In the genomic region with DNA sequence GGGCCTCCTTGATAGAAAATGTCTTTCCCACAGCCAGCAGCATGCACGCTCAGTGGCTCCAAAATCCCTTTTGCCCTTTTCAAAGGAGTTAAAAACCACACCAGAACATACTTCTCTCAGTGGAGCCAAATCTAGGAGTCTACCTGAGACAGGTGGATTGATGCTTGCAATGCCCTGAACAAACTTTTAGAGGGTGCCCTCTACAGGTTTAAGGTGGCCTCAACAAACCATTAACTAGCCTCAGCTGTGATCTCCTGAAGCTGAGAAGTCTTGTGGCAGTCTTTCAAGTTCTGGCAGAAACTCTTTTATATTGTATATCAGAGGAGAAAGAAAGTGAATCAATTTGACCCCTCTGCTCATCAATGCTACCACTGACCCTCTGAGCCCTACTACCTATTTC, we compare ENCODE assay signal across 10 cellular contexts.
DNase-seq lines count a peak whose midpoint lies in the region; ATAC-seq and TF ChIP-seq lines count a peak whose summit lies in the region.
"Had no signal": no experiment of that assay in that cellular context is flagged by ENCODE, and none has a peak within 500 bp of the region (broad histone marks: within the 10 kb centered on the region; RNA-seq: fewer than 3 reads in every experiment).

No MANE protein-coding gene starts in this region.

- H3K4me3 ChIP-seq in HFF-Myc (replicated peaks; ENCODE audit: low read depth, low read length) (no peak overlapping the region), upper lobe of left lung (no peak overlapping the region)
- H3K4me3 ChIP-seq: SJSA1 had no signal

- TF ChIP-seq CTCF in HFF-Myc (IDR thresholded peaks at IDR 0.05; ENCODE audit: low read depth, low read length, missing control alignments) = peak; percentile 26
- no peak for TF ChIP-seq CTCF in upper lobe of left lung (IDR thresholded peaks at IDR 0.05)

- ATAC-seq in HG03175 (IDR thresholded peaks at IDR 0.05; ENCODE audit: unreplicated experiment) = no peak
- ATAC-seq in HG03196 (IDR thresholded peaks at IDR 0.05; ENCODE audit: unreplicated experiment) = no peak
- no peak for ATAC-seq in upper lobe of left lung (ENCODE audit: low FRiP score in 2 of 2)

- 100% methylated on average over 1 of the region's 1 CpG for WGBS in upper lobe of left lung, 2 donors

- DNase-seq in NCI-H2107 treated with DMSO at 0.1 percent for 48 hours (lab: John Stamatoyannopoulos, UW; ENCODE audit: unreplicated experiment) (peak; percentile 5), NCI-H2107 (lab: John Stamatoyannopoulos, UW) (no peak), HFF-Myc (ENCODE audit: extremely low read depth, low read depth) (no peak), SW480 (ENCODE audit: low spot score) (peak; percentile 14), kidney tubule cell (ENCODE audit: low spot score) (peak; percentile 11), upper lobe of left lung (no peak)
- DNase-seq: NCI-H1048 had no signal

- H3K36me3 ChIP-seq in upper lobe of left lung = no peaks in the 10 kb centered on the region
- H3K36me3 ChIP-seq: SJSA1 had no signal

- TF ChIP-seq EP300 in upper lobe of left lung (IDR thresholded peaks at IDR 0.05) = no peak

- no peak for TF ChIP-seq POLR2A in upper lobe of left lung (IDR thresholded peaks at IDR 0.05)

- no peaks in the 10 kb centered on the region for H3K27me3 ChIP-seq in upper lobe of left lung
- H3K27me3 ChIP-seq: SJSA1 had no signal

- H3K4me1 ChIP-seq in upper lobe of left lung = peaks cover 0 to 8% (median 0%) of the 10 kb centered on the region in 4 donors
- H3K4me1 ChIP-seq: SJSA1 had no signal

- H3K9me3 ChIP-seq in upper lobe of left lung = no peaks in the 10 kb centered on the region
- H3K9me3 ChIP-seq: SJSA1 had no signal

- no peak overlapping the region for H3K27ac ChIP-seq in upper lobe of left lung
- H3K27ac ChIP-seq: SJSA1 had no signal

Comparison
In these comparisons a context has a peak if more than half of its experiments do, and no peak if none do; other contexts are left out.
1. DNase-seq: peak in NCI-H2107 treated with DMSO at 0.1 percent for 48 hours (single experiment), SW480 (single experiment) and kidney tubule cell (single experiment); none in NCI-H2107 (single experiment), HFF-Myc (single experiment) and upper lobe of left lung (0 of 2).